Comparison of ENCODE assay signal across 8 cellular contexts in genomic region chr16:28879261-28879840, GRCh38. TPM values are rescaled to one million over a fixed set of nuclear protein-coding genes. Genes with fewer than 3 reads are reported as not detected.
DNase-seq lines count a peak whose midpoint lies in the region; ATAC-seq and TF ChIP-seq lines count a peak whose summit lies in the region.

No MANE protein-coding gene starts in this region.

- H3K9ac ChIP-seq in HUES64 (ENCODE audit: low read depth, low read length), result peak overlapping the region; percentile 85

- H3K4me1 ChIP-seq in HUES64 (ENCODE audit: insufficient read depth, low read length), result peaks cover 29% of the 10 kb centered on the region
- H3K4me1 ChIP-seq in mononuclear cell (ENCODE audit: insufficient read depth, low read length), result peaks cover 13% of the 10 kb centered on the region

- 4% methylated on average over 26 of the region's 27 CpGs for WGBS in HUES64

- ATAC-seq in GM19328 (IDR thresholded peaks at IDR 0.05; ENCODE audit: unreplicated experiment), result peak; percentile 23

- no peak for TF ChIP-seq CTCF in AG04450 (IDR thresholded peaks at IDR 0.05; ENCODE audit: low read depth, low read length)
- TF ChIP-seq CTCF in cardiac fibroblast (IDR thresholded peaks at IDR 0.05; ENCODE audit: low read depth, low read length), result no peak
- no peak for TF ChIP-seq CTCF in GM10266 (IDR thresholded peaks at IDR 0.05; ENCODE audit: control insufficient read depth, insufficient read depth, low read depth, missing control alignments)

- H3K27ac ChIP-seq in AG04450 (ENCODE audit: low read depth, low read length) (no peak overlapping the region), HUES64 (ENCODE audit: low read depth, low read length) (peak overlapping the region; percentile 84)

- CTCF ChIA-PET in AG04450 (lab: Charles Lee), result interaction anchor here (1.8 kb wide), 1 partner anchor 66 kb away, joined by 6 read pairs; no protein-coding TSS in a partner anchor

- peak overlapping the region; percentile 71 for H3K4me3 ChIP-seq in AG04450 (ENCODE audit: low read depth, low read length)
- peak overlapping the region; percentile 87 for H3K4me3 ChIP-seq in HUES64 (ENCODE audit: low read length)
- peak overlapping the region; percentile 72 to 74 for H3K4me3 ChIP-seq in cardiac fibroblast (replicated peaks in 1 of 2; ENCODE audit: low read depth in 2 of 2, low read length in 2 of 2)
- peak overlapping the region; percentile 61 for H3K4me3 ChIP-seq in mononuclear cell (ENCODE audit: low read length)

- peaks cover 2% of the 10 kb centered on the region for H3K36me3 ChIP-seq in HUES64 (ENCODE audit: insufficient read depth, low read length)

- H3K27me3 ChIP-seq in AG04450 (ENCODE audit: control insufficient read depth, insufficient read depth, low read length) (no peaks in the 10 kb centered on the region), HUES64 (ENCODE audit: insufficient read depth, low read length) (peaks cover 11% of the 10 kb centered on the region), mononuclear cell (ENCODE audit: insufficient read depth, low read length) (no peaks in the 10 kb centered on the region)

- DNase-seq in AG04450 (ENCODE audit: low read depth, low spot score) (no peak), cardiac fibroblast (ENCODE audit: low read depth in 2 of 2) (no peak), GM10266 (ENCODE audit: extremely low spot score) (no peak), medulla oblongata (ENCODE audit: extremely low spot score) (no peak), cerebellum (ENCODE audit: low spot score) (no peak)

- no peaks in the 10 kb centered on the region; the same call in 1 of the 2 replicates for H3K9me3 ChIP-seq in AG04450 (ENCODE audit: control insufficient read depth, insufficient read depth, low read length)
- no peaks in the 10 kb centered on the region for H3K9me3 ChIP-seq in HUES64 (ENCODE audit: insufficient read depth, low read depth, low read length)
- H3K9me3 ChIP-seq in mononuclear cell (ENCODE audit: low read depth, low read length), result no peaks in the 10 kb centered on the region

- POLR2A ChIA-PET in AG04450 (lab: Yijun Ruan, JAX), result interaction anchor here (0.5 to 1.2 kb wide), 5 partner anchors 11 to 68 kb away, joined by 3 to 7 read pairs (median 6); partner anchors contain the start of genes RABEP2 and SH2B1

RNA-seq across cellular contexts. Expression of gene ATP2A1, which starts 1.1 kb away (rescaled TPM):
- polyA plus RNA-seq in AG04450 (2011; rRNA removed), result 0.22 and 0.50 TPM in 2 replicates
- polyA minus RNA-seq in AG04450 (2011; rRNA and poly(A)+ RNA removed), result 0.17 and 8.4 TPM in 2 replicates
- polyA plus RNA-seq in HUES64 (2013, experiment 1 of 2), result 1.2 TPM
- 1.1 TPM for polyA plus RNA-seq in HUES64 (2013, experiment 2 of 2)
- total RNA-seq in mononuclear cell, result 0.52 TPM
- 0.18 TPM for total RNA-seq in cerebellum

RNA-seq across cellular contexts. Expression of gene SH2B1, which starts 15.7 kb away (rescaled TPM):
- polyA plus RNA-seq in AG04450 (2011; rRNA removed), result 12.2 and 13.8 TPM in 2 replicates
- 13.5 and 25.8 TPM in 2 replicates for polyA minus RNA-seq in AG04450 (2011; rRNA and poly(A)+ RNA removed)
- polyA plus RNA-seq in HUES64 (2013, experiment 1 of 2), result 21.0 TPM
- polyA plus RNA-seq in HUES64 (2013, experiment 2 of 2), result 24.9 TPM
- 12.1 TPM for total RNA-seq in mononuclear cell
- 14.4 TPM for total RNA-seq in cerebellum

RNA-seq across cellular contexts. Expression of gene TUFM, which starts 33.2 kb away (rescaled TPM):
- 107 and 110 TPM in 2 replicates for polyA plus RNA-seq in AG04450 (2011; rRNA removed)
- polyA minus RNA-seq in AG04450 (2011; rRNA and poly(A)+ RNA removed), result 55.5 and 69.2 TPM in 2 replicates
- 124 TPM for polyA plus RNA-seq in HUES64 (2013, experiment 1 of 2)
- polyA plus RNA-seq in HUES64 (2013, experiment 2 of 2), result 120 TPM
- total RNA-seq in mononuclear cell, result 62.5 TPM
- 43.1 TPM for total RNA-seq in cerebellum

RNA-seq across cellular contexts. Expression of gene RABEP2, which starts 45.7 kb away (rescaled TPM):
- polyA plus RNA-seq in AG04450 (2011; rRNA removed), result 9.0 and 11.7 TPM in 2 replicates
- 5.4 and 5.7 TPM in 2 replicates for polyA minus RNA-seq in AG04450 (2011; rRNA and poly(A)+ RNA removed)
- polyA plus RNA-seq in HUES64 (2013, experiment 1 of 2), result 7.6 TPM
- 6.0 TPM for polyA plus RNA-seq in HUES64 (2013, experiment 2 of 2)
- total RNA-seq in mononuclear cell, result 16.3 TPM
- total RNA-seq in cerebellum, result 7.3 TPM

RNA-seq across cellular contexts. Expression of gene CD19, which starts 52.4 kb away (rescaled TPM):
- not detected in 2 replicates for polyA plus RNA-seq in AG04450 (2011; rRNA removed)
- polyA minus RNA-seq in AG04450 (2011; rRNA and poly(A)+ RNA removed), result not detected in 2 replicates
- polyA plus RNA-seq in HUES64 (2013, experiment 1 of 2), result not detected
- not detected for polyA plus RNA-seq in HUES64 (2013, experiment 2 of 2)
- total RNA-seq in mononuclear cell, result 6.6 TPM
- not detected for total RNA-seq in cerebellum
